Comparison of ENCODE assay signal across 28 cellular contexts in the genomic region with DNA sequence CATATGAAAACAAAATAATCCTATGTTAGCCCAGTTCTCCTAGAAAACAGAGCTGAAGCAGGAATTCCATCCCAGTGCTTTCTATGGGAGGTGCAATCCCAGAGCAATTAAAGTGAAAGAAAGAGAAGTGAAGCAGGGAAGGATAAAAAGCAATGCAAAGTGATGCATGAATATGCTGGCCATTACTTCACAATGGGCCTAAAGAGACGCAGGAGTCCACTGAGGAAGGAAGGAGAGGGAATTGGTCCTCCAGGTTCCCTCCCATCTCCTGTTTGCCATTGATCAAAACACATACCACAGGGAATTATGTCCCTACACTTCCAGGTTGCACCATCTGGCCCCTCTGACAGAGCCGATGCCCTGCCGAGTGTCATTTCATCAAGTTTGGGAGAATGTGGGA.
DNase-seq lines count a peak whose midpoint lies in the region; ATAC-seq and TF ChIP-seq lines count a peak whose summit lies in the region.
"Had no signal": no experiment of that assay in that cellular context is flagged by ENCODE, and none has a peak within 500 bp of the region (broad histone marks: within the 10 kb centered on the region; RNA-seq: fewer than 3 reads in every experiment).

No MANE protein-coding gene starts in this region.

- DNase-seq in G401 (ENCODE audit: low spot score) (peak; percentile 49), cerebellar cortex (ENCODE audit: low spot score) (peak; percentile 73), nucleus accumbens (lab: John Stamatoyannopoulos, UW) (no peak)
- DNase-seq: activated CD4-positive, alpha-beta T cell treated with anti-CD3 and anti-CD28 coated beads for 1 hour; activated CD8-positive, alpha-beta T cell treated with anti-CD3 and anti-CD28 coated beads for 36 hours; anterior cingulate cortex; cortex of kidney; effector memory CD8-positive, alpha-beta T cell; foreskin fibroblast; GOT3; heart left ventricle; immature natural killer cell; left colon; mammary epithelial cell; MV-4-11; NCI-H526; right lobe of liver; stimulated activated CD4-positive, alpha-beta T cell treated with anti-CD3 and anti-CD28 coated beads, Interleukin-12 subunit alpha, Interleukin-12 subunit beta, amount 100 ng/mL, for 4 hours; stimulated activated CD4-positive, alpha-beta T cell treated with anti-CD3 and anti-CD28 coated beads, Interleukin-4, amount 100 ng/mL, for 1 hour; T-helper 1 cell; upper lobe of right lung had no signal

- no peaks in the 10 kb centered on the region for H3K36me3 Mint-ChIP-seq in nephron (ENCODE audit: low read depth)
- H3K36me3 Mint-ChIP-seq: activated naive CD8-positive, alpha-beta T cell; immature natural killer cell had no signal

- H3K4me1 Mint-ChIP-seq in nephron: peaks cover 66% of the 10 kb centered on the region
- H3K4me1 Mint-ChIP-seq: immature natural killer cell had no signal

- ATAC-seq in esophagus mucosa: no peak
- ATAC-seq in GM19328 (IDR thresholded peaks at IDR 0.05; ENCODE audit: unreplicated experiment): no peak
- ATAC-seq: activated CD8-positive, alpha-beta T cell treated with anti-CD3 and anti-CD28 coated beads for 36 hours; effector memory CD8-positive, alpha-beta T cell; GM12878; heart left ventricle; left colon; right lobe of liver; upper lobe of right lung had no signal

- H3K36me3 ChIP-seq in HUES64 (ENCODE audit: insufficient read depth, low read length): no peaks in the 10 kb centered on the region
- H3K36me3 ChIP-seq: heart left ventricle, right lobe of liver, upper lobe of right lung had no signal

- peaks cover 2% of the 10 kb centered on the region for H3K9me3 Mint-ChIP-seq in nephron
- H3K9me3 Mint-ChIP-seq: activated CD8-positive, alpha-beta T cell treated with anti-CD3 and anti-CD28 coated beads for 36 hours; effector memory CD8-positive, alpha-beta T cell; immature natural killer cell had no signal

- H3K4me3 Mint-ChIP-seq in nephron: peak overlapping the region in 1 of 3 experiments; percentile 3
- H3K4me3 Mint-ChIP-seq: activated CD8-positive, alpha-beta T cell treated with anti-CD3 and anti-CD28 coated beads for 36 hours; activated naive CD8-positive, alpha-beta T cell; effector memory CD8-positive, alpha-beta T cell; immature natural killer cell had no signal

- no peak for TF ChIP-seq CTCF in nephron (IDR thresholded peaks at IDR 0.05; ENCODE audit: unreplicated experiment in 3 of 3)

- in situ Hi-C loops in G401 (cut with HindIII; ENCODE audit: low sequenced_read_pairs): no loop called here

- H3K27ac Mint-ChIP-seq in nephron: peak overlapping the region; percentile 3 to 18 (median 18)
- H3K27ac Mint-ChIP-seq: activated CD8-positive, alpha-beta T cell treated with anti-CD3 and anti-CD28 coated beads for 36 hours; activated naive CD8-positive, alpha-beta T cell; effector memory CD8-positive, alpha-beta T cell; immature natural killer cell had no signal

- no peak overlapping the region for H3K4me3 ChIP-seq in HUES64 (ENCODE audit: low read length)
- H3K4me3 ChIP-seq: GM12878, heart left ventricle, right lobe of liver, upper lobe of right lung had no signal

- 0 out of 2 replicates have a peak overlapping the region, but pooled peaks have one; percentile 14 for H3K27ac ChIP-seq in HUES64 (ENCODE audit: low read depth, low read length)
- H3K27ac ChIP-seq: C4-2B, heart left ventricle, right lobe of liver, upper lobe of right lung had no signal

- 75% methylated on average over 3 of the region's 3 CpGs for WGBS in HUES64

- H3K9ac ChIP-seq in HUES64 (ENCODE audit: low read depth, low read length): no peak overlapping the region

- H3K27me3 ChIP-seq in HUES64 (ENCODE audit: insufficient read depth, low read length): no peaks in the 10 kb centered on the region
- H3K27me3 ChIP-seq: right lobe of liver, upper lobe of right lung had no signal

- no peaks in the 10 kb centered on the region for H3K27me3 Mint-ChIP-seq in nephron (ENCODE audit: low read depth)

- peaks cover 18% of the 10 kb centered on the region for H3K4me1 ChIP-seq in HUES64 (ENCODE audit: insufficient read depth, low read length)
- H3K4me1 ChIP-seq: right lobe of liver, upper lobe of right lung had no signal

- H3K9me3 ChIP-seq in HUES64 (ENCODE audit: insufficient read depth, low read depth, low read length): no peaks in the 10 kb centered on the region
- H3K9me3 ChIP-seq: heart left ventricle, right lobe of liver, upper lobe of right lung had no signal

Comparison
In these comparisons a context has a peak if more than half of its experiments do, and no peak if none do; other contexts are left out.
1. DNase-seq: peak in G401 (single experiment) and cerebellar cortex (single experiment); none in nucleus accumbens (0 of 56).